Comparison of ENCODE assay signal across 1 cellular context in genomic region chr1:174982971-174983689, GRCh38.
TF ChIP-seq lines count a peak whose summit lies in the region.

No MANE protein-coding gene starts in this region.

TF ChIP-seq in IMR-90, 13 proteins besides CTCF, POLR2A, EP300 and RAD21:
- peak; percentile 62 for TF ChIP-seq SMC3 (IDR thresholded peaks at IDR 0.05; ENCODE audit: low read depth, low read length)
- TF ChIP-seq RCOR1 (IDR thresholded peaks at IDR 0.05; ENCODE audit: insufficient replicate concordance, low read length): no peak
